In genomic region chr2:72993147-72993546, GRCh38 we compare ENCODE assay signal across 8 cellular contexts.
A peak's percentile ranks its signal among the peaks of the same experiment; 100 is the strongest.
DNase-seq lines count a peak whose midpoint lies in the region; ATAC-seq and TF ChIP-seq lines count a peak whose summit lies in the region.

No MANE protein-coding gene starts in this region.

- DNase-seq in activated CD4-positive, CD25-positive, alpha-beta regulatory T cell (lab: John Stamatoyannopoulos, UW), result no peak
- DNase-seq in Jurkat, Clone E6-1 (ENCODE audit: low read depth, low spot score), result peak; percentile 48
- peak; percentile 86 for DNase-seq in activated CD4-positive, alpha-beta T cell treated with anti-CD3 and anti-CD28 coated beads, Interleukin-2, amount 10 ng/mL, durations not matched to agents 24 days and 14 days
- peak in 2 of 3 donors; percentile 1 to 24 for DNase-seq in effector memory CD4-positive, alpha-beta T cell
- DNase-seq in mesothelial cell of epicardium (ENCODE audit: low spot score in 2 of 2, unreplicated experiment in 2 of 2) (peak in 1 of 2 experiments; percentile 39), vagina (ENCODE audit: extremely low spot score in 2 of 2) (peak in 1 of 2 donors; percentile 83)

- no peak overlapping the region for H3K27ac ChIP-seq in effector memory CD4-positive, alpha-beta T cell (ENCODE audit: insufficient read depth, low read length, poor library complexity, severe bottlenecking)
- no peak overlapping the region for H3K27ac ChIP-seq in vagina

- no peaks in the 10 kb centered on the region for H3K36me3 ChIP-seq in effector memory CD4-positive, alpha-beta T cell (ENCODE audit: control insufficient read depth, insufficient read depth, low read length)
- peaks cover 0 to 2% of the 10 kb centered on the region in 2 donors for H3K36me3 ChIP-seq in vagina

- H3K27me3 Mint-ChIP-seq in activated CD4-positive, alpha-beta T cell treated with anti-CD3 and anti-CD28 coated beads, Interleukin-2, amount 10 ng/mL, durations not matched to agents 24 days and 14 days, result no peaks in the 10 kb centered on the region
- H3K27me3 Mint-ChIP-seq in mesothelial cell of epicardium (ENCODE audit: low read depth), result no peaks in the 10 kb centered on the region

- intact Hi-C loops in activated CD4-positive, alpha-beta T cell treated with anti-CD3 and anti-CD28 coated beads, Interleukin-2, amount 10 ng/mL, durations not matched to agents 24 days and 14 days (cut with micrococcal nuclease), result loop anchor here (1.0 kb wide), 2 partner anchors 170 to 184 kb away; no protein-coding TSS in a partner anchor
- intact Hi-C loops in vagina (cut with DNase I), result loop anchor here (5.0 kb wide), 1 partner anchor 169 kb away; no protein-coding TSS in a partner anchor

- H3K27ac Mint-ChIP-seq in activated CD4-positive, alpha-beta T cell treated with anti-CD3 and anti-CD28 coated beads, Interleukin-2, amount 10 ng/mL, durations not matched to agents 24 days and 14 days, result no peak overlapping the region
- no peak overlapping the region for H3K27ac Mint-ChIP-seq in mesothelial cell of epicardium

- no peak overlapping the region for H3K4me3 Mint-ChIP-seq in activated CD4-positive, alpha-beta T cell treated with anti-CD3 and anti-CD28 coated beads, Interleukin-2, amount 10 ng/mL, durations not matched to agents 24 days and 14 days
- no peak overlapping the region for H3K4me3 Mint-ChIP-seq in mesothelial cell of epicardium

- no peaks in the 10 kb centered on the region for H3K4me1 Mint-ChIP-seq in activated CD4-positive, alpha-beta T cell treated with anti-CD3 and anti-CD28 coated beads, Interleukin-2, amount 10 ng/mL, durations not matched to agents 24 days and 14 days
- H3K4me1 Mint-ChIP-seq in mesothelial cell of epicardium, result no peaks in the 10 kb centered on the region

- TF ChIP-seq CTCF in mesothelial cell of epicardium (IDR thresholded peaks at IDR 0.05; ENCODE audit: unreplicated experiment) (peak; percentile 95), vagina (IDR thresholded peaks at IDR 0.05) (peak; percentile 39 to 87 (median 63))

- no peak for TF ChIP-seq POLR2A in vagina (IDR thresholded peaks at IDR 0.05)

- no peaks in the 10 kb centered on the region for H3K4me1 ChIP-seq in effector memory CD4-positive, alpha-beta T cell (ENCODE audit: control insufficient read depth, insufficient read depth, low read length, poor library complexity, severe bottlenecking)
- no peaks in the 10 kb centered on the region for H3K4me1 ChIP-seq in vagina

- no peaks in the 10 kb centered on the region for H3K9me3 ChIP-seq in effector memory CD4-positive, alpha-beta T cell (ENCODE audit: control insufficient read depth, low read length)
- no peaks in the 10 kb centered on the region for H3K9me3 ChIP-seq in vagina

- ATAC-seq in activated CD4-positive, CD25-positive, alpha-beta regulatory T cell treated with anti-CD3 and anti-CD28 coated beads, Interleukin-2, amount 50 U/mL, for 24 hours, result peak; percentile 31 to 38
- no peak for ATAC-seq in HG03457 (IDR thresholded peaks at IDR 0.05; ENCODE audit: unreplicated experiment)

- H3K27me3 ChIP-seq in effector memory CD4-positive, alpha-beta T cell (replicated peaks; ENCODE audit: control insufficient read depth, insufficient read depth, low read length, poor library complexity, severe bottlenecking), result no peaks in the 10 kb centered on the region
- no peaks in the 10 kb centered on the region for H3K27me3 ChIP-seq in vagina

- H3K4me3 ChIP-seq in Jurkat, Clone E6-1 (ENCODE audit: low read length), result no peak overlapping the region
- no peak overlapping the region for H3K4me3 ChIP-seq in effector memory CD4-positive, alpha-beta T cell (ENCODE audit: insufficient read depth, low read depth, low read length, poor library complexity, severe bottlenecking)
- no peak overlapping the region for H3K4me3 ChIP-seq in vagina

- no peaks in the 10 kb centered on the region for H3K9me3 Mint-ChIP-seq in activated CD4-positive, alpha-beta T cell treated with anti-CD3 and anti-CD28 coated beads, Interleukin-2, amount 10 ng/mL, durations not matched to agents 24 days and 14 days
- no peaks in the 10 kb centered on the region for H3K9me3 Mint-ChIP-seq in mesothelial cell of epicardium

- no peaks in the 10 kb centered on the region for H3K36me3 Mint-ChIP-seq in activated CD4-positive, alpha-beta T cell treated with anti-CD3 and anti-CD28 coated beads, Interleukin-2, amount 10 ng/mL, durations not matched to agents 24 days and 14 days (ENCODE audit: low read depth)
- peaks cover 5% of the 10 kb centered on the region for H3K36me3 Mint-ChIP-seq in mesothelial cell of epicardium

Comparison
In these comparisons a context has a peak if more than half of its experiments do, and no peak if none do; other contexts are left out.
1. DNase-seq: peak in Jurkat, Clone E6-1 (single experiment), activated CD4-positive, alpha-beta T cell treated with anti-CD3 and anti-CD28 coated beads, Interleukin-2, amount 10 ng/mL, durations not matched to agents 24 days and 14 days (single experiment) and effector memory CD4-positive, alpha-beta T cell (2 of 3); none in activated CD4-positive, CD25-positive, alpha-beta regulatory T cell (0 of 4).